Comparison of ENCODE assay signal across 34 cellular contexts in the genomic region with DNA sequence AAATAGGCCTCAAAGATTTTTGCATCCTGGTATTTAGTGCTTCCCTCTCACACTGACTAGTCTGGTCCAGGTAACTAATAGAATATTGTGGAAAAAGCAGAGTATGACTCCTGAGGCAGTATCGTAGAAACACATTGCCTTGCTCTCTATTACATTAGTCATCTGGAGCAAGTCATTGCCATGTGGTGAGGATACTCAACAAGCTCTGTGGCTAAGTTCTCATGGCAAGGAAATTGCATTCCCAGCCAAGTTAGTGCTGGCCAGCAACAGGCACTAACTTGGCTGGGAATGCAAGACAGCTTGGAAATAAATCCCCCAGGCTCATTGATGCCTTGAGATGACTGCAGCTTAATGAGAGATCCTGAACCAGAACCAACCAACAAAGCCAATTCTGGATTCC. TPM values are rescaled to one million over a fixed set of nuclear protein-coding genes. Genes with fewer than 3 reads are reported as not detected.
DNase-seq lines count a peak whose midpoint lies in the region; ATAC-seq and TF ChIP-seq lines count a peak whose summit lies in the region.
"Had no signal": no experiment of that assay in that cellular context is flagged by ENCODE, and none has a peak within 500 bp of the region (broad histone marks: within the 10 kb centered on the region; RNA-seq: fewer than 3 reads in every experiment).

No MANE protein-coding gene starts in this region.

- ATAC-seq in foreskin keratinocyte (peak; percentile 99), GM18498 (IDR thresholded peaks at IDR 0.05; ENCODE audit: unreplicated experiment) (no peak)
- ATAC-seq: HCT116, sciatic nerve had no signal

- no peaks in the 10 kb centered on the region for H3K4me1 ChIP-seq in foreskin keratinocyte
- H3K4me1 ChIP-seq: adrenal gland, BLaER1, colonic mucosa, left ventricle myocardium inferior, prostate gland had no signal

- no peak for TF ChIP-seq CTCF in foreskin keratinocyte (conservative IDR thresholded peaks at IDR 0.05)
- TF ChIP-seq CTCF in mesothelial cell of epicardium (IDR thresholded peaks at IDR 0.05; ENCODE audit: unreplicated experiment): no peak

- H3K4me1 Mint-ChIP-seq in mesothelial cell of epicardium: no peaks in the 10 kb centered on the region
- H3K4me1 Mint-ChIP-seq: IgD-negative memory B cell, naive B cell had no signal

- no peak overlapping the region for H3K4me3 Mint-ChIP-seq in mesothelial cell of epicardium
- H3K4me3 Mint-ChIP-seq: activated CD4-positive, alpha-beta memory T cell treated with anti-CD3 and anti-CD28 coated beads for 36 hours; activated naive CD4-positive, alpha-beta T cell treated with anti-CD3 and anti-CD28 coated beads for 36 hours; IgD-negative memory B cell; naive B cell had no signal

- peak overlapping the region; percentile 70 for H3K27ac ChIP-seq in foreskin keratinocyte
- H3K27ac ChIP-seq: adrenal gland, BLaER1, colonic mucosa, left ventricle myocardium inferior, prostate gland had no signal

- no peak overlapping the region for H3K27ac Mint-ChIP-seq in mesothelial cell of epicardium
- H3K27ac Mint-ChIP-seq: activated CD4-positive, alpha-beta memory T cell treated with anti-CD3 and anti-CD28 coated beads for 36 hours; activated naive CD4-positive, alpha-beta T cell treated with anti-CD3 and anti-CD28 coated beads for 36 hours; IgD-negative memory B cell; naive B cell had no signal

- no peaks in the 10 kb centered on the region for H3K36me3 Mint-ChIP-seq in mesothelial cell of epicardium
- H3K36me3 Mint-ChIP-seq: activated CD4-positive, alpha-beta memory T cell treated with anti-CD3 and anti-CD28 coated beads for 36 hours; naive B cell had no signal

- peaks cover 5% of the 10 kb centered on the region for H3K27me3 ChIP-seq in foreskin keratinocyte
- H3K27me3 ChIP-seq: adrenal gland, BLaER1, colonic mucosa had no signal

- H3K9me3 Mint-ChIP-seq in mesothelial cell of epicardium: no peaks in the 10 kb centered on the region
- H3K9me3 Mint-ChIP-seq: activated CD4-positive, alpha-beta memory T cell treated with anti-CD3 and anti-CD28 coated beads for 36 hours had no signal

- H3K27me3 Mint-ChIP-seq in mesothelial cell of epicardium (ENCODE audit: low read depth): peaks cover 2% of the 10 kb centered on the region
- H3K27me3 Mint-ChIP-seq: activated CD4-positive, alpha-beta memory T cell treated with anti-CD3 and anti-CD28 coated beads for 36 hours; IgD-negative memory B cell; naive B cell had no signal

- peak; percentile 37 for DNase-seq in LHCN-M2 (ENCODE audit: low read depth)
- peak; percentile 63 for DNase-seq in astrocyte of the hippocampus (ENCODE audit: low read depth, low spot score)
- DNase-seq in foreskin keratinocyte: peak; percentile 96 to 98
- DNase-seq in mesothelial cell of epicardium (ENCODE audit: low spot score in 2 of 2, unreplicated experiment in 2 of 2): no peak
- DNase-seq in hippocampal formation (lab: John Stamatoyannopoulos, UW): no peak
- DNase-seq in activated naive CD4-positive, alpha-beta T cell treated with Interleukin-2 at 50 U/mL for 16 hours: no peak
- DNase-seq: activated CD4-positive, alpha-beta memory T cell treated with anti-CD3 and anti-CD28 coated beads for 36 hours; activated CD4-positive, CD25-positive, alpha-beta regulatory T cell treated with anti-CD3 and anti-CD28 coated beads, Interleukin-2, amount 50 U/mL, for 72 hours; activated naive CD4-positive, alpha-beta T cell treated with anti-CD3 and anti-CD28 coated beads for 36 hours; adrenal gland; colonic mucosa; effector CD4-positive, alpha-beta T cell; glutamatergic neuron; left ventricle myocardium inferior; naive B cell; NCI-H1092 treated with DMSO at 0.1 percent for 48 hours; NCI-H187 treated with DMSO at 0.1 percent for 48 hours; NCI-H2171 treated with DMSO at 0.1 percent for 48 hours; NCI-H526; NK-92 treated with Interleukin-12 subunit alpha and Interleukin-12 subunit beta, amount 100 ng/mL, for 24 hours; nucleus accumbens; SHP77 treated with DMSO at 0.1 percent for 48 hours; stimulated activated CD4-positive, alpha-beta T cell treated with anti-CD3 and anti-CD28 coated beads, Interleukin-12 subunit alpha, Interleukin-12 subunit beta, amount 100 ng/mL, for 4 hours; stimulated activated CD4-positive, alpha-beta T cell treated with anti-CD3 and anti-CD28 coated beads, Interleukin-4, amount 100 ng/mL, for 1 hour; trophoblast cell had no signal

RNA-seq across cellular contexts. Expression of a gene that starts 39.7 kb away (rescaled TPM):
- total RNA-seq in LHCN-M2 (2014; rRNA removed) (0.46 and 0.64 TPM in 2 replicates), foreskin keratinocyte (1.4 and 1.6 TPM in 2 replicates), mesothelial cell of epicardium (0.20 to 0.38 TPM (median 0.25 TPM) in 3 replicates)
- 0.16 TPM for polyA plus RNA-seq in LHCN-M2 (2012)
- 0.28 and 0.43 TPM in 2 replicates for polyA plus RNA-seq in foreskin keratinocyte
- total RNA-seq: activated CD4-positive, alpha-beta memory T cell treated with anti-CD3 and anti-CD28 coated beads for 36 hours; activated naive CD4-positive, alpha-beta T cell treated with anti-CD3 and anti-CD28 coated beads for 36 hours; epithelial cell of proximal tubule; left ventricle myocardium inferior; subcutaneous adipose tissue; T-helper 2 cell treated with Interferon-gamma antibody and Interleukin-4, amounts not matched to agents 100 ng/mL and 5 ng/mL, for 36 hours had no signal
- polyA plus RNA-seq: IgD-negative memory B cell had no signal

Comparison
In these comparisons a context has a peak if more than half of its experiments do, and no peak if none do; other contexts are left out.
1. DNase-seq: peak in LHCN-M2 (single experiment), astrocyte of the hippocampus (single experiment) and foreskin keratinocyte (2 of 2); none in mesothelial cell of epicardium (0 of 2), hippocampal formation (0 of 2) and activated naive CD4-positive, alpha-beta T cell treated with Interleukin-2 at 50 U/mL for 16 hours (single experiment).